Comparison of ENCODE assay signal across 9 cellular contexts in the genomic region with DNA sequence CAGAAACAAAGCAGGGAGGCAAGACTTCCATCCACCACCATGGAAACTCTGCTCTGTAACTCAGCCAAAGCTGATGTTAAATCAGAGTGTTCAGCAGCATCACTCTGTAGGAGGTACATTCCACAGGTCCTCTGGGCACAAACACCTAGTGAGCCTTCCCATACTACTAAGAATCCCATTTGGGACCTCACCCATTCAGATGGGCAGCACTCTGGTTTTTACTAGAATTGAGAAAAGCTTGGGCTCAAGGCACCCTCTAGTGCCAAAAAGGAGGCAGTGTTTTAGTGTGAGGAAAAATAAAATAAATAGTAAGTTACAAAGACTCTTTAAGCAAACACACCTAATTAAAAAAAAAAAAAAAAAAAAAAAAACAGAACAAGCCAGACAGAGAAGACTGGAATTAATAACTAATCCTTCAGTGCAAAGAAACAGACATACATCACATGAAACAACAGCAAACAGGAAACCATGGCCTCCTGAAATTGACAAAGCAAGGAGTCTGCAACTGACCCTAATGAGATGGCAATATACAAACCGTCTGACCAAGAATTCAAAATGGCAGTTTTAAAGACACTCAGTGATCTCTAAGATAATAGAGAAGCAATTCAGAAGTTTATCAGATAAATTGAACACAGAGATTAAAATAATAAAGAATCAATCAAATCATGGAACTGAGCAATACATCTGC.
DNase-seq lines count a peak whose midpoint lies in the region; ATAC-seq and TF ChIP-seq lines count a peak whose summit lies in the region.
"Had no signal": no experiment of that assay in that cellular context is flagged by ENCODE, and none has a peak within 500 bp of the region (broad histone marks: within the 10 kb centered on the region; RNA-seq: fewer than 3 reads in every experiment).

No MANE protein-coding gene starts in this region.

- H3K4me1 Mint-ChIP-seq in activated naive CD8-positive, alpha-beta T cell treated with anti-CD3 and anti-CD28 coated beads, Interleukin-2, amount 10 ng/mL, durations not matched to agents 7 days and 5 days, result peaks cover 13% of the 10 kb centered on the region
- H3K4me1 Mint-ChIP-seq in naive thymus-derived CD4-positive, alpha-beta T cell, result peaks cover 6 to 24% (median 14%) of the 10 kb centered on the region in 7 donors
- no peaks in the 10 kb centered on the region for H3K4me1 Mint-ChIP-seq in Caco-2 (ENCODE audit: low read depth, unreplicated experiment)
- H3K4me1 Mint-ChIP-seq: B cell had no signal

- POLR2A ChIA-PET in activated naive CD8-positive, alpha-beta T cell treated with anti-CD3 and anti-CD28 coated beads, Interleukin-2, amount 10 ng/mL, durations not matched to agents 7 days and 5 days (lab: Charles Lee), result interaction anchor here (1.0 to 2.3 kb wide), 3 partner anchors 12 to 35 kb away, joined by 3 to 5 read pairs (median 3); no protein-coding TSS in a partner anchor
- POLR2A ChIA-PET in naive thymus-derived CD4-positive, alpha-beta T cell (lab: Charles Lee), result no interaction called here
- POLR2A ChIA-PET in Caco-2 (lab: Charles Lee), result no interaction called here

- H3K9me3 Mint-ChIP-seq in activated naive CD8-positive, alpha-beta T cell treated with anti-CD3 and anti-CD28 coated beads, Interleukin-2, amount 10 ng/mL, durations not matched to agents 7 days and 5 days, result peaks cover 2% of the 10 kb centered on the region
- peaks cover 5 to 45% (median 17%) of the 10 kb centered on the region in 11 donors for H3K9me3 Mint-ChIP-seq in naive thymus-derived CD4-positive, alpha-beta T cell
- H3K9me3 Mint-ChIP-seq in Caco-2 (ENCODE audit: unreplicated experiment), result no peaks in the 10 kb centered on the region

- intact Hi-C loops in naive thymus-derived CD4-positive, alpha-beta T cell (cut with micrococcal nuclease), result loop anchor here (1.0 to 10.0 kb wide), 5 partner anchors 30 to 322 kb away; no protein-coding TSS in a partner anchor
- intact Hi-C loops in Caco-2 (cut with micrococcal nuclease; ENCODE audit: unreplicated experiment), result no loop called here

- H3K27ac Mint-ChIP-seq in activated naive CD8-positive, alpha-beta T cell treated with anti-CD3 and anti-CD28 coated beads, Interleukin-2, amount 10 ng/mL, durations not matched to agents 7 days and 5 days, result peak overlapping the region; percentile 48
- peak overlapping the region in 4 of 9 donors; percentile 4 to 68 (median 14) for H3K27ac Mint-ChIP-seq in naive thymus-derived CD4-positive, alpha-beta T cell
- H3K27ac Mint-ChIP-seq in Caco-2 (ENCODE audit: unreplicated experiment), result no peak overlapping the region
- H3K27ac Mint-ChIP-seq: B cell had no signal

- peaks cover 0 to 4% of the 10 kb centered on the region in 2 donors for H3K27me3 ChIP-seq in naive thymus-derived CD4-positive, alpha-beta T cell (ENCODE audit: control insufficient read depth in 2 of 2, insufficient read depth in 2 of 2, low read length in 2 of 2)
- H3K27me3 ChIP-seq in Caco-2 (replicated peaks; ENCODE audit: control insufficient read depth, insufficient read depth, low read length), result no peaks in the 10 kb centered on the region

- CTCF ChIA-PET in naive thymus-derived CD4-positive, alpha-beta T cell (lab: Charles Lee), result interaction anchor here (0.7 to 1.0 kb wide), 2 partner anchors 27 to 549 kb away, joined by 3 read pairs; no protein-coding TSS in a partner anchor
- CTCF ChIA-PET in Caco-2 (lab: Charles Lee), result no interaction called here

- TF ChIP-seq CTCF in Caco-2 (IDR thresholded peaks at IDR 0.05; ENCODE audit: insufficient read depth in 1 of 2, low read depth in 1 of 2, low read length in 1 of 2, severe bottlenecking in 1 of 2, unreplicated experiment in 1 of 2), result no peak

- DNase-seq in NCI-H1436 treated with DMSO at 0.1 percent for 48 hours (lab: John Stamatoyannopoulos, UW) (peak; percentile 3), NCI-H1436 (lab: John Stamatoyannopoulos, UW) (no peak), substantia nigra (lab: John Stamatoyannopoulos, UW) (no peak), Caco-2 (no peak)
- no peak for DNase-seq in activated naive CD8-positive, alpha-beta T cell treated with anti-CD3 and anti-CD28 coated beads, Interleukin-2, amount 10 ng/mL, durations not matched to agents 7 days and 5 days
- peak in 1 of 9 donors; percentile 9 for DNase-seq in naive thymus-derived CD4-positive, alpha-beta T cell

- ATAC-seq in HG03103 (IDR thresholded peaks at IDR 0.05; ENCODE audit: low read depth, unreplicated experiment) (peak; percentile 56), GM21717 (IDR thresholded peaks at IDR 0.05; ENCODE audit: unreplicated experiment) (no peak)
- peak; percentile 42 for ATAC-seq in activated naive CD8-positive, alpha-beta T cell treated with anti-CD3 and anti-CD28 coated beads, Interleukin-2, amount 10 ng/mL, durations not matched to agents 7 days and 5 days (ENCODE audit: low read depth)
- no peak for ATAC-seq in naive thymus-derived CD4-positive, alpha-beta T cell

- no peak overlapping the region for H3K4me3 ChIP-seq in naive thymus-derived CD4-positive, alpha-beta T cell (ENCODE audit: low read length)
- H3K4me3 ChIP-seq in Caco-2 (ENCODE audit: low read depth, low read length), result no peak overlapping the region

- peaks cover 2% of the 10 kb centered on the region for H3K36me3 Mint-ChIP-seq in activated naive CD8-positive, alpha-beta T cell treated with anti-CD3 and anti-CD28 coated beads, Interleukin-2, amount 10 ng/mL, durations not matched to agents 7 days and 5 days
- H3K36me3 Mint-ChIP-seq in naive thymus-derived CD4-positive, alpha-beta T cell, result peaks cover 0 to 15% (median 4%) of the 10 kb centered on the region in 5 donors
- no peaks in the 10 kb centered on the region for H3K36me3 Mint-ChIP-seq in Caco-2 (ENCODE audit: insufficient read depth, unreplicated experiment)

- BruUV-seq in Caco-2 (replicated peaks; lab: Mats Ljungman, UMichigan), result no TSS peak

- peak overlapping the region; percentile 77 for H3K4me3 Mint-ChIP-seq in activated naive CD8-positive, alpha-beta T cell treated with anti-CD3 and anti-CD28 coated beads, Interleukin-2, amount 10 ng/mL, durations not matched to agents 7 days and 5 days
- peak overlapping the region in 9 of 10 donors; percentile 48 to 84 (median 80) for H3K4me3 Mint-ChIP-seq in naive thymus-derived CD4-positive, alpha-beta T cell
- no peak overlapping the region for H3K4me3 Mint-ChIP-seq in Caco-2 (ENCODE audit: unreplicated experiment)
- H3K4me3 Mint-ChIP-seq: B cell had no signal

- H3K9me3 ChIP-seq in naive thymus-derived CD4-positive, alpha-beta T cell (ENCODE audit: control insufficient read depth in 2 of 3, low read length in 3 of 3), result no peaks in the 10 kb centered on the region
- H3K9me3 ChIP-seq in Caco-2, result no peaks in the 10 kb centered on the region

- H3K27me3 Mint-ChIP-seq in activated naive CD8-positive, alpha-beta T cell treated with anti-CD3 and anti-CD28 coated beads, Interleukin-2, amount 10 ng/mL, durations not matched to agents 7 days and 5 days, result peaks cover 4% of the 10 kb centered on the region
- H3K27me3 Mint-ChIP-seq in naive thymus-derived CD4-positive, alpha-beta T cell, result peaks cover 3 to 23% (median 12%) of the 10 kb centered on the region in 5 donors
- no peaks in the 10 kb centered on the region for H3K27me3 Mint-ChIP-seq in Caco-2 (ENCODE audit: insufficient read depth, unreplicated experiment)

- H3K27ac ChIP-seq in naive thymus-derived CD4-positive, alpha-beta T cell (ENCODE audit: low read depth, low read length), result no peak overlapping the region
- no peak overlapping the region for H3K27ac ChIP-seq in substantia nigra (ENCODE audit: low read depth, low read length, poor library complexity, severe bottlenecking)

- no peaks in the 10 kb centered on the region for H3K36me3 ChIP-seq in naive thymus-derived CD4-positive, alpha-beta T cell (ENCODE audit: control insufficient read depth in 2 of 3, insufficient read depth in 3 of 3, low read length in 3 of 3)
- H3K36me3 ChIP-seq in Caco-2 (ENCODE audit: control insufficient read depth, insufficient read depth, low read length), result no peaks in the 10 kb centered on the region

- no peaks in the 10 kb centered on the region for H3K4me1 ChIP-seq in naive thymus-derived CD4-positive, alpha-beta T cell (ENCODE audit: control insufficient read depth in 2 of 2, insufficient read depth in 2 of 2, low read length in 2 of 2)
- H3K4me1 ChIP-seq in Caco-2, result no peaks in the 10 kb centered on the region

Comparison
In these comparisons a context has a peak if more than half of its experiments do, and no peak if none do; other contexts are left out.
1. ATAC-seq: peak in HG03103 (single experiment) and activated naive CD8-positive, alpha-beta T cell treated with anti-CD3 and anti-CD28 coated beads, Interleukin-2, amount 10 ng/mL, durations not matched to agents 7 days and 5 days (single experiment); none in naive thymus-derived CD4-positive, alpha-beta T cell (single experiment) and GM21717 (single experiment).